Comparison of ENCODE assay signal across 6 cellular contexts in the genomic region with DNA sequence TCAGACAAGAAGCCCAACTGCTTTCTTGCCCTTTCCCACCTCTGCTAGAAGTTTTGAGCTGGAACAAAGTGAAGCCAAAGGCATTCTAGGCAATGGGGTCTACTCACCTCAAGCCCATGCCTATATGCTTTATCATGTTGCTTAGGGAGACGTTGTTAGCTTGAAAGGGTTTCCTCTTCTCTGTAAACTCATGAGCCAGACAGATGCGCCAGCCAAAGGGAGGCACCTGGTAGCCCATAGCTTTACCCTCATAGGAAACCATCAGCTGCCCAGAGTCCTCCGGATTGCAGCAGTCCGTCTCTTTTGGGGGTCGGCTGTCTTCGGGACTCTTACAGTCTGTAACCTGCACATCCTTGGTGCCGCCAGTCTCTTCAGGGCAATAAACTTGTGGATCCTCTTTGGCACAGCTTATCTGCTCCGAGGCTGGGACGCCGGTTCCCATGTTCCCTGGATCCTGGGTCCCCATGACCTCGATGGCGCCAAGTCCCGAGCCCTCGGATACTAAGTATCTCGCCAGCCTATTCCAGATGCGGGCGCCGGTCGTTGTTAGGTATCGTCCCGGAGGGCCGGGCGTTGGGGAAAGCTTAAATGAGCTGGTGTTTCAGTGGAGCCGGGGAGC. TPM values are rescaled to one million over a fixed set of nuclear protein-coding genes. Genes with fewer than 3 reads are reported as not detected.
DNase-seq lines count a peak whose midpoint lies in the region; ATAC-seq lines count a peak whose summit lies in the region.

No MANE protein-coding gene starts in this region.

- DNase-seq in M059J (ENCODE audit: low read depth) (peak; percentile 33), NCI-H524 (lab: John Stamatoyannopoulos, UW) (no peak)
- no peak for DNase-seq in stimulated activated naive CD8-positive, alpha-beta T cell treated with anti-CD3 and anti-CD28 coated beads, Interleukin-15, Interleukin-2, amounts not matched to agents 100 U/mL and 50 U/mL, for 24 hours

- peaks cover 8% of the 10 kb centered on the region; the same call in 1 of the 2 replicates for H3K36me3 ChIP-seq in ACC112 (ENCODE audit: insufficient read depth, low read length)

- H3K27ac ChIP-seq in ACC112 (ENCODE audit: low read depth, low read length): peak overlapping the region; percentile 71; the same call in 1 of the 2 replicates

- peak overlapping the region; percentile 85 for H3K4me3 ChIP-seq in ACC112 (ENCODE audit: low read depth, low read length)

- ATAC-seq in esophagus mucosa: peak; percentile 3
- peak; percentile 1 for ATAC-seq in stimulated activated naive CD8-positive, alpha-beta T cell treated with anti-CD3 and anti-CD28 coated beads, Interleukin-15, Interleukin-2, amounts not matched to agents 100 U/mL and 50 U/mL, for 24 hours
- no peak for ATAC-seq in GM19397 (IDR thresholded peaks at IDR 0.05; ENCODE audit: unreplicated experiment)

- no peaks in the 10 kb centered on the region for H3K27me3 ChIP-seq in ACC112 (ENCODE audit: insufficient read depth, low read length)

- peak overlapping the region; percentile 51 for H2AFZ ChIP-seq in ACC112 (ENCODE audit: low read length, unreplicated experiment)

- peaks cover 41% of the 10 kb centered on the region for H3K79me2 ChIP-seq in ACC112 (ENCODE audit: control insufficient read depth, insufficient read depth, low read length, unreplicated experiment)

- H3K4me1 ChIP-seq in ACC112 (ENCODE audit: control insufficient read depth, insufficient read depth, low read length, unreplicated experiment): peaks cover 16% of the 10 kb centered on the region

RNA-seq across cellular contexts. Expression of a gene that starts 0.7 kb away (rescaled TPM):
- 19.6 and 22.2 TPM in 2 replicates for total RNA-seq in M059J (2014; rRNA removed; shearing (Covaris generic))
- 20.9 TPM for total RNA-seq in esophagus mucosa

RNA-seq across cellular contexts. Expression of a gene that starts 0.7 kb away (rescaled TPM):
- 17.5 and 22.4 TPM in 2 replicates for total RNA-seq in M059J (2014; rRNA removed; shearing (Covaris generic))
- 17.4 TPM for total RNA-seq in esophagus mucosa

RNA-seq across cellular contexts. Expression of a gene that starts 5.7 kb away (rescaled TPM):
- not detected in 2 replicates for total RNA-seq in M059J (2014; rRNA removed; shearing (Covaris generic))
- total RNA-seq in esophagus mucosa: not detected

RNA-seq across cellular contexts. Expression of a gene that starts 15.9 kb away (rescaled TPM):
- 133 and 168 TPM in 2 replicates for total RNA-seq in M059J (2014; rRNA removed; shearing (Covaris generic))
- total RNA-seq in esophagus mucosa: 15.1 TPM

RNA-seq across cellular contexts. Expression of a gene that starts 16.4 kb away (rescaled TPM):
- 110 and 215 TPM in 2 replicates for total RNA-seq in M059J (2014; rRNA removed; shearing (Covaris generic))
- 84.6 TPM for total RNA-seq in esophagus mucosa
